24 cellular contexts compared by ENCODE assay signal in genomic region chr16:75179208-75179607, GRCh38. TPM values are rescaled to one million over a fixed set of nuclear protein-coding genes. Genes with fewer than 3 reads are reported as not detected.
A peak's percentile ranks its signal among the peaks of the same experiment; 100 is the strongest.
DNase-seq lines count a peak whose midpoint lies in the region; ATAC-seq, FAIRE-seq and TF ChIP-seq lines count a peak whose summit lies in the region.
"Had no signal": no experiment of that assay in that cellular context is flagged by ENCODE, and none has a peak within 500 bp of the region (broad histone marks: within the 10 kb centered on the region; RNA-seq: fewer than 3 reads in every experiment).

No MANE protein-coding gene starts in this region.

- H3K4me3 Mint-ChIP-seq in activated T-cell treated with anti-CD3 and anti-CD28 coated beads, Interleukin-2, amount 50 U/mL, for 72 hours = no peak overlapping the region
- H3K4me3 Mint-ChIP-seq: CD14-positive monocyte; CD8-positive, alpha-beta T cell had no signal

- no peak for TF ChIP-seq POLR2A in GM12878 (IDR thresholded peaks at IDR 0.05; ENCODE audit: low read depth, low read length)

- SMC1A ChIA-PET in GM12878 (lab: Charles Lee; ENCODE audit: uncharacterized antibody, unreplicated experiment) = no interaction called here

- RAD21 ChIA-PET in GM12878 (lab: Charles Lee; ENCODE audit: unreplicated experiment) = no interaction called here

- CTCF ChIA-PET in GM12878 (lab: Yijun Ruan, JAX) = interaction anchor here (1.2 kb wide), 1 partner anchor 20 kb away, joined by 3 read pairs; no protein-coding TSS in a partner anchor

- H3K9me2 ChIP-seq in Karpas-422 (replicated peaks; ENCODE audit: insufficient read depth, low read length) = no peaks in the 10 kb centered on the region

- H3K27me3 Mint-ChIP-seq in activated T-cell treated with anti-CD3 and anti-CD28 coated beads, Interleukin-2, amount 50 U/mL, for 72 hours (ENCODE audit: low read depth) = peaks cover 6% of the 10 kb centered on the region

- no peaks in the 10 kb centered on the region for H3K4me1 Mint-ChIP-seq in activated T-cell treated with anti-CD3 and anti-CD28 coated beads, Interleukin-2, amount 50 U/mL, for 72 hours (ENCODE audit: low read depth)

- H3K4me1 ChIP-seq in Karpas-422 (ENCODE audit: low read length) = peaks cover 5% of the 10 kb centered on the region
- H3K4me1 ChIP-seq in GM12878 (ENCODE audit: control insufficient read depth, insufficient read depth, low read length) = no peaks in the 10 kb centered on the region; the same call in 1 of the 2 replicates
- H3K4me1 ChIP-seq: A549, BLaER1, HAP-1 had no signal

- H3K9ac ChIP-seq in Karpas-422 (ENCODE audit: low read length) (no peak overlapping the region), GM12878 (ENCODE audit: control insufficient read depth, insufficient read depth, low read length) (no peak overlapping the region)
- H3K9ac ChIP-seq: BLaER1, GM23248 had no signal

- H3K27me3 ChIP-seq in Karpas-422 (ENCODE audit: low read length) (no peaks in the 10 kb centered on the region), GM12878 (replicated peaks in 1 of 2; ENCODE audit: control insufficient read depth in 2 of 2, insufficient read depth in 2 of 2, low read length in 1 of 2) (no peaks in the 10 kb centered on the region)
- H3K27me3 ChIP-seq: BLaER1 had no signal

- TF ChIP-seq RAD21 in GM12878 (IDR thresholded peaks at IDR 0.05; ENCODE audit: insufficient read depth, low read depth, low read length) = no peak

- H3K4me3 ChIP-seq in Karpas-422 (ENCODE audit: low read length) (no peak overlapping the region), GM12878 (peak overlapping the region; percentile 29; the same call in 1 of the 2 replicates)
- H3K4me3 ChIP-seq: A549, BLaER1, GM23248, HAP-1, K562 had no signal

- peak overlapping the region; percentile 9 for H3K27ac Mint-ChIP-seq in activated T-cell treated with anti-CD3 and anti-CD28 coated beads, Interleukin-2, amount 50 U/mL, for 72 hours
- H3K27ac Mint-ChIP-seq: CD14-positive monocyte; CD8-positive, alpha-beta T cell had no signal

- 45% methylated on average over 6 of the region's 6 CpGs for WGBS in GM12878 (ENCODE audit: insufficient coverage, insufficient replicate concordance, low lambda C conversion rate, missing lambda C conversion rate)

- H4K20me1 ChIP-seq in Karpas-422 (ENCODE audit: insufficient read depth, low read depth, low read length) = no peaks in the 10 kb centered on the region
- no peaks in the 10 kb centered on the region for H4K20me1 ChIP-seq in GM12878 (ENCODE audit: control insufficient read depth, insufficient read depth)
- H4K20me1 ChIP-seq: BLaER1 had no signal

- POLR2A ChIA-PET in GM12878 (lab: Charles Lee) = no interaction called here

- peaks cover 16 to 17% of the 10 kb centered on the region in 2 donors for H3K9me3 Mint-ChIP-seq in activated T-cell treated with anti-CD3 and anti-CD28 coated beads, Interleukin-2, amount 50 U/mL, for 72 hours

- H3K27ac ChIP-seq in Karpas-422 (ENCODE audit: low read length) = no peak overlapping the region
- no peak overlapping the region for H3K27ac ChIP-seq in GM12878 (ENCODE audit: control insufficient read depth, insufficient read depth)
- H3K27ac ChIP-seq: 22Rv1, A549, BLaER1, GM23248, HL-60 had no signal

- TF ChIP-seq CTCF in GM12878 (IDR thresholded peaks at IDR 0.05 in 2 of 3, conservative IDR thresholded peaks at IDR 0.05 in 1 of 3; ENCODE audit: control insufficient read depth in 2 of 3, extremely low read depth in 1 of 3, insufficient read depth in 1 of 3, low read depth in 3 of 3, low read length in 3 of 3) = no peak

- DNase-seq in activated T-cell treated with anti-CD3 and anti-CD28 coated beads, Interleukin-2, amount 50 U/mL, for 72 hours = no peak
- DNase-seq in activated T-cell treated with anti-CD3 and anti-CD28 coated beads for 4 hours = no peak
- no peak for DNase-seq in Karpas-422
- DNase-seq in GM12878 (ENCODE audit: low read depth, low spot score) = no peak
- no peak for DNase-seq in CD1c-positive myeloid dendritic cell (ENCODE audit: extremely low spot score)
- no peak for DNase-seq in germinal center (ENCODE audit: low spot score)
- DNase-seq: AML-193; Calu3; CD8-positive, alpha-beta T cell; DMS79 treated with DMSO at 0.1 percent for 48 hours; GF-D8; GM23248 had no signal

- H3K79me2 ChIP-seq in Karpas-422 (ENCODE audit: low read length) = no peaks in the 10 kb centered on the region
- no peaks in the 10 kb centered on the region for H3K79me2 ChIP-seq in GM12878 (ENCODE audit: control insufficient read depth, insufficient read depth, low read length)

- H3K4me2 ChIP-seq in Karpas-422 (ENCODE audit: low read depth, low read length, poor library complexity, severe bottlenecking) (peak overlapping the region; percentile 36), GM12878 (ENCODE audit: control insufficient read depth, insufficient read depth) (peak overlapping the region; percentile 24; the same call in 1 of the 2 replicates)
- H3K4me2 ChIP-seq: A549, BLaER1 had no signal

- in situ Hi-C loops in GM12878 (cut with MboI) = no loop called here

- no TSS peak for BruUV-seq in GM12878 (replicated peaks; lab: Mats Ljungman, UMichigan)

- no peak for ATAC-seq in activated T-cell treated with anti-CD3 and anti-CD28 coated beads, Interleukin-2, amount 50 U/mL, for 72 hours (replicated peaks in 1 of 2)
- ATAC-seq in GM12878 = peak; percentile 85
- no peak for ATAC-seq in GM19452 (IDR thresholded peaks at IDR 0.05; ENCODE audit: unreplicated experiment)
- ATAC-seq in HG02981 (IDR thresholded peaks at IDR 0.05; ENCODE audit: unreplicated experiment) = no peak
- ATAC-seq: A549; CD8-positive, alpha-beta T cell; K562 had no signal

- intact Hi-C loops in GM12878 (cut with micrococcal nuclease; ENCODE audit: unreplicated experiment) = no loop called here

- H3K9me3 ChIP-seq in Karpas-422 (ENCODE audit: low read length) (peaks cover 13% of the 10 kb centered on the region), GM12878 (replicated peaks; ENCODE audit: control insufficient read depth, insufficient read depth, low read length) (peaks cover 17% of the 10 kb centered on the region; the same call in 2 of the 3 replicates)

- H3K36me3 Mint-ChIP-seq in activated T-cell treated with anti-CD3 and anti-CD28 coated beads, Interleukin-2, amount 50 U/mL, for 72 hours (ENCODE audit: insufficient read depth in 2 of 2) = peaks cover 13 to 14% of the 10 kb centered on the region in 2 donors
- H3K36me3 Mint-ChIP-seq: CD14-positive monocyte had no signal

- TF ChIP-seq EP300 in GM12878 (IDR thresholded peaks at IDR 0.05; ENCODE audit: borderline replicate concordance in 1 of 2, control insufficient read depth in 1 of 2, low read depth in 2 of 2, low read length in 2 of 2) = no peak

- H3K36me3 ChIP-seq in Karpas-422 (ENCODE audit: insufficient read depth, low read length) (no peaks in the 10 kb centered on the region), GM12878 (ENCODE audit: control insufficient read depth in 2 of 2, insufficient read depth in 2 of 2, low read length in 1 of 2) (no peaks in the 10 kb centered on the region)
- H3K36me3 ChIP-seq: HAP-1 had no signal

- no peak for FAIRE-seq in GM12878 (lab: Jason Lieb, UNC)
- FAIRE-seq: A549, GM12892, K562 had no signal

- H2AFZ ChIP-seq in Karpas-422 (ENCODE audit: low read length) = no peak overlapping the region
- no peak overlapping the region; the same call in 1 of the 2 replicates for H2AFZ ChIP-seq in GM12878 (ENCODE audit: control insufficient read depth, low read depth, low read length)
- H2AFZ ChIP-seq: GM23248 had no signal

RNA-seq across cellular contexts. Expression of gene CTRB2, which starts 27.8 kb away (rescaled TPM):
- not detected for total RNA-seq in activated T-cell treated with anti-CD3 and anti-CD28 coated beads, Interleukin-2, amount 50 U/mL, for 72 hours
- total RNA-seq in Karpas-422 (2014; rRNA removed; shearing (Covaris generic); ENCODE audit: low replicate concordance) = not detected in 2 replicates
- not detected in 2 replicates for total RNA-seq in GM12878 (2013; cell fraction: nucleolus; rRNA removed)
- total RNA-seq in GM12878 (2014; rRNA removed) = not detected in 2 replicates
- not detected in 2 replicates for total RNA-seq in GM12878 (2014; rRNA removed; fragmentation: Illumina TruSeq; extraction: Trizol)
- 8.9 and 9.4 TPM in 2 replicates for total RNA-seq in GM12878 (2021)
- polyA plus RNA-seq in GM12878 (2011; ENCODE audit: low read depth) = not detected
- polyA plus RNA-seq in GM12878 (2011; rRNA removed) = not detected in 2 replicates
- polyA plus RNA-seq in GM12878 (2011; cell fraction: cytosol; rRNA removed) = not detected in 2 replicates
- not detected in 2 replicates for polyA plus RNA-seq in GM12878 (2011; cell fraction: nucleus; rRNA removed)
- polyA plus RNA-seq in GM12878 (2012) = not detected in 2 replicates
- not detected in 2 replicates for polyA plus RNA-seq in GM12878 (2014; fragmentation: Illumina TruSeq; extraction: Trizol)
- not detected for polyA plus RNA-seq in GM12878 (2014; fragmentation: Nextera tagmentation; extraction: Ambion mirVana)
- not detected in 2 replicates for polyA plus RNA-seq in GM12878 (2014; rRNA removed)
- not detected for polyA plus RNA-seq in GM12878 (2016; fragmentation: Nextera tagmentation; extraction: Ambion mirVana)
- polyA minus RNA-seq in GM12878 (2011; rRNA and poly(A)+ RNA removed) = not detected in 2 replicates
- polyA minus RNA-seq in GM12878 (2011; cell fraction: cytosol; rRNA and poly(A)+ RNA removed) = not detected in 2 replicates
- polyA minus RNA-seq in GM12878 (2011; cell fraction: nucleus; rRNA and poly(A)+ RNA removed) = not detected in 2 replicates
- total RNA-seq: Calu3; CD8-positive, alpha-beta T cell; GM23248; H4; HT1080 had no signal
- polyA plus RNA-seq: A549, CD14-positive monocyte, GM23248, K562 had no signal

RNA-seq across cellular contexts. Expression of gene ZFP1, which starts 30.9 kb away (rescaled TPM):
- 10 to 100 TPM; 20.8 to 20.9 TPM for total RNA-seq in activated T-cell treated with anti-CD3 and anti-CD28 coated beads, Interleukin-2, amount 50 U/mL, for 72 hours
- 7.9 and 23.0 TPM in 2 replicates for total RNA-seq in Karpas-422 (2014; rRNA removed; shearing (Covaris generic); ENCODE audit: low replicate concordance)
- total RNA-seq in GM12878 (2013; cell fraction: nucleolus; rRNA removed) = 17.0 and 17.3 TPM in 2 replicates
- total RNA-seq in GM12878 (2014; rRNA removed) = 12.8 and 15.1 TPM in 2 replicates
- total RNA-seq in GM12878 (2014; rRNA removed; fragmentation: Illumina TruSeq; extraction: Trizol) = 15.3 and 15.5 TPM in 2 replicates
- total RNA-seq in GM12878 (2021) = 13.5 and 14.5 TPM in 2 replicates
- 3.3 TPM for polyA plus RNA-seq in GM12878 (2011; ENCODE audit: low read depth)
- 16.4 and 21.8 TPM in 2 replicates for polyA plus RNA-seq in GM12878 (2011; rRNA removed)
- 6.4 and 6.8 TPM in 2 replicates for polyA plus RNA-seq in GM12878 (2011; cell fraction: cytosol; rRNA removed)
- polyA plus RNA-seq in GM12878 (2011; cell fraction: nucleus; rRNA removed) = 4.7 and 5.4 TPM in 2 replicates
- polyA plus RNA-seq in GM12878 (2012) = 7.7 and 10.3 TPM in 2 replicates
- 12.4 and 14.1 TPM in 2 replicates for polyA plus RNA-seq in GM12878 (2014; fragmentation: Illumina TruSeq; extraction: Trizol)
- polyA plus RNA-seq in GM12878 (2014; fragmentation: Nextera tagmentation; extraction: Ambion mirVana) = 1 to 10 TPM; 3.5 to 3.6 TPM
- 4.9 and 6.4 TPM in 2 replicates for polyA plus RNA-seq in GM12878 (2014; rRNA removed)
- polyA plus RNA-seq in GM12878 (2016; fragmentation: Nextera tagmentation; extraction: Ambion mirVana) = 10 to 100 TPM; 14.9 to 17.6 TPM
- 12.1 and 13.2 TPM in 2 replicates for polyA minus RNA-seq in GM12878 (2011; rRNA and poly(A)+ RNA removed)
- 9.6 and 10.6 TPM in 2 replicates for polyA minus RNA-seq in GM12878 (2011; cell fraction: cytosol; rRNA and poly(A)+ RNA removed)
- 3.2 and 4.0 TPM in 2 replicates for polyA minus RNA-seq in GM12878 (2011; cell fraction: nucleus; rRNA and poly(A)+ RNA removed)

RNA-seq across cellular contexts. Expression of gene CTRB1, which starts 39.6 kb away (rescaled TPM):
- total RNA-seq in activated T-cell treated with anti-CD3 and anti-CD28 coated beads, Interleukin-2, amount 50 U/mL, for 72 hours = not detected
- not detected in 2 replicates for total RNA-seq in Karpas-422 (2014; rRNA removed; shearing (Covaris generic); ENCODE audit: low replicate concordance)
- total RNA-seq in GM12878 (2013; cell fraction: nucleolus; rRNA removed) = not detected in 2 replicates
- 0.28 and 0.33 TPM in 2 replicates for total RNA-seq in GM12878 (2014; rRNA removed)
- not detected in 2 replicates for total RNA-seq in GM12878 (2014; rRNA removed; fragmentation: Illumina TruSeq; extraction: Trizol)
- 4.4 and 6.2 TPM in 2 replicates for total RNA-seq in GM12878 (2021)
- polyA plus RNA-seq in GM12878 (2011; ENCODE audit: low read depth) = not detected
- not detected in 2 replicates for polyA plus RNA-seq in GM12878 (2011; rRNA removed)
- polyA plus RNA-seq in GM12878 (2011; cell fraction: cytosol; rRNA removed) = not detected in 2 replicates
- not detected in 2 replicates for polyA plus RNA-seq in GM12878 (2011; cell fraction: nucleus; rRNA removed)
- polyA plus RNA-seq in GM12878 (2012) = not detected in 2 replicates
- polyA plus RNA-seq in GM12878 (2014; fragmentation: Illumina TruSeq; extraction: Trizol) = not detected in 2 replicates
- polyA plus RNA-seq in GM12878 (2014; fragmentation: Nextera tagmentation; extraction: Ambion mirVana) = not detected
- polyA plus RNA-seq in GM12878 (2014; rRNA removed) = not detected in 2 replicates
- not detected for polyA plus RNA-seq in GM12878 (2016; fragmentation: Nextera tagmentation; extraction: Ambion mirVana)
- polyA minus RNA-seq in GM12878 (2011; rRNA and poly(A)+ RNA removed) = not detected in 2 replicates
- not detected in 2 replicates for polyA minus RNA-seq in GM12878 (2011; cell fraction: cytosol; rRNA and poly(A)+ RNA removed)
- not detected in 2 replicates for polyA minus RNA-seq in GM12878 (2011; cell fraction: nucleus; rRNA and poly(A)+ RNA removed)
- total RNA-seq: Calu3; CD8-positive, alpha-beta T cell; GM23248; H4; HT1080 had no signal
- polyA plus RNA-seq: A549, CD14-positive monocyte, GM23248, K562 had no signal
